1 cellular context compared by ENCODE assay signal in the genomic region with DNA sequence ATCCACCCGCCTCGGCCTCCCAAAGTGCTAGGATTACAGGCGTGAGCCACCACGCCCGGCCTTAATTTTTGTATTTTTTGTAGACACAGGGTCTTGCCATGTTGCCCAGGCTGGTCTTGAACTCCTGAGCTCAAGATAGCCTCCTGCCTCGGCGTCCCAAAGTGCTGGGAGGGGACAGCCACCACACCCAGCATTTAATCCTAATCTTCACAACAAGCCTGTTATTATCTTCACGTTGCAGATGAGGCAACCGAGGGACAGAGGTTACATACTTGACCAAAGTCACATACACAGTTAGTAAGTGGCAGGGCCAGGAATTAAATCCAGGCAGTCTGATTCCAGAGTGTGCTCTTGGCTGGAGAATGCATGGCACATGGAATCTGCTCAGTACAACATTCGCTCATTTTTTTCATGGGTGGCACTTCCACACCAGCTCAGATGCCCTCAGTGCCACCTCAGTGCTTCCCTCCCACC.
A peak's percentile ranks its signal among the peaks of the same experiment; 100 is the strongest.
TF ChIP-seq lines count a peak whose summit lies in the region.

No MANE protein-coding gene starts in this region.

TF ChIP-seq in HepG2, 621 proteins besides CTCF, POLR2A, EP300 and RAD21 (continues in another document):
- TF ChIP-seq ZKSCAN5 (CRISPR knock-in tag; IDR thresholded peaks at IDR 0.05) (no peak), DRAP1 (CRISPR knock-in tag; IDR thresholded peaks at IDR 0.05) (no peak), ZFY (CRISPR knock-in tag; IDR thresholded peaks at IDR 0.05) (no peak), ZNF605 (CRISPR knock-in tag; IDR thresholded peaks at IDR 0.05) (no peak), FOXA3 (CRISPR knock-in tag; IDR thresholded peaks at IDR 0.05) (no peak), ATF3 (CRISPR knock-in tag; IDR thresholded peaks at IDR 0.05) (no peak), HNF1B (CRISPR knock-in tag; IDR thresholded peaks at IDR 0.05) (0 out of 2 replicates have a peak, but pooled peaks have one; percentile 24), ZNF10 (CRISPR knock-in tag; IDR thresholded peaks at IDR 0.05; ENCODE audit: borderline replicate concordance, low read depth) (no peak), SNAPC5 (CRISPR knock-in tag; IDR thresholded peaks at IDR 0.05; ENCODE audit: borderline replicate concordance) (no peak), PITX1 (CRISPR knock-in tag; IDR thresholded peaks at IDR 0.05) (0 out of 2 replicates have a peak, but pooled peaks have one; percentile 28), GATAD2A (CRISPR knock-in tag; IDR thresholded peaks at IDR 0.05) (0 out of 2 replicates have a peak, but pooled peaks have one; percentile 10), NFE2L2 (IDR thresholded peaks at IDR 0.05; ENCODE audit: low read length) (no peak), ZNF660 (CRISPR knock-in tag; IDR thresholded peaks at IDR 0.05; ENCODE audit: borderline replicate concordance, low read depth) (no peak), MBD4 (IDR thresholded peaks at IDR 0.05; ENCODE audit: borderline replicate concordance, low read length) (no peak), ZNF367 (CRISPR knock-in tag; IDR thresholded peaks at IDR 0.05; ENCODE audit: borderline replicate concordance) (no peak), ZNF335 (CRISPR knock-in tag; IDR thresholded peaks at IDR 0.05) (0 out of 2 replicates have a peak, but pooled peaks have one; percentile 6), SALL2 (CRISPR knock-in tag; IDR thresholded peaks at IDR 0.05) (no peak), ZFP91 (CRISPR knock-in tag; IDR thresholded peaks at IDR 0.05; ENCODE audit: borderline replicate concordance) (no peak), CEBPB (IDR thresholded peaks at IDR 0.05; ENCODE audit: borderline replicate concordance, low read depth, low read length) (peak; percentile 48; the same call in 1 of the 2 replicates), ZMYM2 (CRISPR knock-in tag; IDR thresholded peaks at IDR 0.05) (peak; percentile 62; the same call in 1 of the 2 replicates), CEBPG (CRISPR knock-in tag; IDR thresholded peaks at IDR 0.05) (peak; percentile 86), SAP130 (CRISPR knock-in tag; IDR thresholded peaks at IDR 0.05; ENCODE audit: low read depth) (peak; percentile 55), ZNF251 (CRISPR knock-in tag; IDR thresholded peaks at IDR 0.05) (no peak), ESRRA (CRISPR knock-in tag; IDR thresholded peaks at IDR 0.05; ENCODE audit: low read depth) (no peak), KMT2B (CRISPR knock-in tag; IDR thresholded peaks at IDR 0.05) (no peak), TGIF2 (CRISPR knock-in tag; IDR thresholded peaks at IDR 0.05) (no peak), SOX13 (IDR thresholded peaks at IDR 0.05) (no peak), SOX13 (CRISPR knock-in tag; conservative IDR thresholded peaks at IDR 0.05 in 1 of 2, IDR thresholded peaks at IDR 0.05 in 1 of 2) (peak in 1 of 2 experiments; percentile 24; a peak in 1 of 4 replicates), SSRP1 (CRISPR knock-in tag; IDR thresholded peaks at IDR 0.05) (no peak), ZMYM4 (CRISPR knock-in tag; IDR thresholded peaks at IDR 0.05) (no peak), ZNF850 (CRISPR knock-in tag; conservative IDR thresholded peaks at IDR 0.05) (no peak), ZNF678 (CRISPR knock-in tag; IDR thresholded peaks at IDR 0.05) (no peak), SIX1 (CRISPR knock-in tag; IDR thresholded peaks at IDR 0.05; ENCODE audit: borderline replicate concordance) (no peak), YY1 (IDR thresholded peaks at IDR 0.05; ENCODE audit: insufficient read depth, insufficient replicate concordance, low read depth, low read length) (no peak), SOX5 (CRISPR knock-in tag; IDR thresholded peaks at IDR 0.05; ENCODE audit: borderline replicate concordance) (no peak), ZNF672 (CRISPR knock-in tag; IDR thresholded peaks at IDR 0.05) (no peak), PRMT3 (CRISPR knock-in tag; IDR thresholded peaks at IDR 0.05; ENCODE audit: borderline replicate concordance, low read depth) (no peak), ZNF547 (CRISPR knock-in tag; IDR thresholded peaks at IDR 0.05) (no peak), SYNCRIP (IDR thresholded peaks at IDR 0.05; ENCODE audit: insufficient read depth, low read depth, low read length) (no peak), MLLT10 (CRISPR knock-in tag; IDR thresholded peaks at IDR 0.05) (no peak), NFE2 (CRISPR knock-in tag; IDR thresholded peaks at IDR 0.05) (no peak), ZBTB8A (CRISPR knock-in tag; IDR thresholded peaks at IDR 0.05; ENCODE audit: borderline replicate concordance, low read depth) (no peak), RCOR2 (CRISPR knock-in tag; IDR thresholded peaks at IDR 0.05) (0 out of 2 replicates have a peak, but pooled peaks have one; percentile 56), ZNF550 (CRISPR knock-in tag; IDR thresholded peaks at IDR 0.05; ENCODE audit: borderline replicate concordance) (no peak), HNF4A (CRISPR knock-in tag; IDR thresholded peaks at IDR 0.05) (peak; percentile 42; the same call in 1 of the 2 replicates), ZNF768 (CRISPR knock-in tag; IDR thresholded peaks at IDR 0.05) (no peak), TBX2 (CRISPR knock-in tag; IDR thresholded peaks at IDR 0.05; ENCODE audit: borderline replicate concordance) (no peak; the same call in 1 of the 2 replicates), ZZZ3 (CRISPR knock-in tag; IDR thresholded peaks at IDR 0.05; ENCODE audit: borderline replicate concordance) (no peak), ZNF883 (CRISPR knock-in tag; IDR thresholded peaks at IDR 0.05; ENCODE audit: not compliant biosample characterization) (no peak), MED1 (CRISPR knock-in tag; IDR thresholded peaks at IDR 0.05) (peak; percentile 50)
- TF ChIP-seq, protein P1, sequence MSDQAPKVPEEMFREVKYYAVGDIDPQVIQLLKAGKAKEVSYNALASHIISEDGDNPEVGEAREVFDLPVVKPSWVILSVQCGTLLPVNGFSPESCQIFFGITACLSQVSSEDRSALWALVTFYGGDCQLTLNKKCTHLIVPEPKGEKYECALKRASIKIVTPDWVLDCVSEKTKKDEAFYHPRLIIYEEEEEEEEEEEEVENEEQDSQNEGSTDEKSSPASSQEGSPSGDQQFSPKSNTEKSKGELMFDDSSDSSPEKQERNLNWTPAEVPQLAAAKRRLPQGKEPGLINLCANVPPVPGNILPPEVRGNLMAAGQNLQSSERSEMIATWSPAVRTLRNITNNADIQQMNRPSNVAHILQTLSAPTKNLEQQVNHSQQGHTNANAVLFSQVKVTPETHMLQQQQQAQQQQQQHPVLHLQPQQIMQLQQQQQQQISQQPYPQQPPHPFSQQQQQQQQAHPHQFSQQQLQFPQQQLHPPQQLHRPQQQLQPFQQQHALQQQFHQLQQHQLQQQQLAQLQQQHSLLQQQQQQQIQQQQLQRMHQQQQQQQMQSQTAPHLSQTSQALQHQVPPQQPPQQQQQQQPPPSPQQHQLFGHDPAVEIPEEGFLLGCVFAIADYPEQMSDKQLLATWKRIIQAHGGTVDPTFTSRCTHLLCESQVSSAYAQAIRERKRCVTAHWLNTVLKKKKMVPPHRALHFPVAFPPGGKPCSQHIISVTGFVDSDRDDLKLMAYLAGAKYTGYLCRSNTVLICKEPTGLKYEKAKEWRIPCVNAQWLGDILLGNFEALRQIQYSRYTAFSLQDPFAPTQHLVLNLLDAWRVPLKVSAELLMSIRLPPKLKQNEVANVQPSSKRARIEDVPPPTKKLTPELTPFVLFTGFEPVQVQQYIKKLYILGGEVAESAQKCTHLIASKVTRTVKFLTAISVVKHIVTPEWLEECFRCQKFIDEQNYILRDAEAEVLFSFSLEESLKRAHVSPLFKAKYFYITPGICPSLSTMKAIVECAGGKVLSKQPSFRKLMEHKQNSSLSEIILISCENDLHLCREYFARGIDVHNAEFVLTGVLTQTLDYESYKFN (CRISPR knock-in tag; conservative IDR thresholded peaks at IDR 0.05) = 0 out of 2 replicates have a peak, but pooled peaks have one; percentile 26
- TF ChIP-seq, protein P2, sequence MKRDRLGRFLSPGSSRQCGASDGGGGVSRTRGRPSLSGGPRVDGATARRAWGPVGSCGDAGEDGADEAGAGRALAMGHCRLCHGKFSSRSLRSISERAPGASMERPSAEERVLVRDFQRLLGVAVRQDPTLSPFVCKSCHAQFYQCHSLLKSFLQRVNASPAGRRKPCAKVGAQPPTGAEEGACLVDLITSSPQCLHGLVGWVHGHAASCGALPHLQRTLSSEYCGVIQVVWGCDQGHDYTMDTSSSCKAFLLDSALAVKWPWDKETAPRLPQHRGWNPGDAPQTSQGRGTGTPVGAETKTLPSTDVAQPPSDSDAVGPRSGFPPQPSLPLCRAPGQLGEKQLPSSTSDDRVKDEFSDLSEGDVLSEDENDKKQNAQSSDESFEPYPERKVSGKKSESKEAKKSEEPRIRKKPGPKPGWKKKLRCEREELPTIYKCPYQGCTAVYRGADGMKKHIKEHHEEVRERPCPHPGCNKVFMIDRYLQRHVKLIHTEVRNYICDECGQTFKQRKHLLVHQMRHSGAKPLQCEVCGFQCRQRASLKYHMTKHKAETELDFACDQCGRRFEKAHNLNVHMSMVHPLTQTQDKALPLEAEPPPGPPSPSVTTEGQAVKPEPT (CRISPR knock-in tag; IDR thresholded peaks at IDR 0.05; ENCODE audit: low read depth) = no peak
- TF ChIP-seq, protein P3, sequence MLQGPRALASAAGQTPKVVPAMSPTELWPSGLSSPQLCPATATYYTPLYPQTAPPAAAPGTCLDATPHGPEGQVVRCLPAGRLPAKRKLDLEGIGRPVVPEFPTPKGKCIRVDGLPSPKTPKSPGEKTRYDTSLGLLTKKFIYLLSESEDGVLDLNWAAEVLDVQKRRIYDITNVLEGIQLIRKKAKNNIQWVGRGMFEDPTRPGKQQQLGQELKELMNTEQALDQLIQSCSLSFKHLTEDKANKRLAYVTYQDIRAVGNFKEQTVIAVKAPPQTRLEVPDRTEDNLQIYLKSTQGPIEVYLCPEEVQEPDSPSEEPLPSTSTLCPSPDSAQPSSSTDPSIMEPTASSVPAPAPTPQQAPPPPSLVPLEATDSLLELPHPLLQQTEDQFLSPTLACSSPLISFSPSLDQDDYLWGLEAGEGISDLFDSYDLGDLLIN (CRISPR knock-in tag; IDR thresholded peaks at IDR 0.05; ENCODE audit: borderline replicate concordance) = no peak
- TF ChIP-seq, protein P4, sequence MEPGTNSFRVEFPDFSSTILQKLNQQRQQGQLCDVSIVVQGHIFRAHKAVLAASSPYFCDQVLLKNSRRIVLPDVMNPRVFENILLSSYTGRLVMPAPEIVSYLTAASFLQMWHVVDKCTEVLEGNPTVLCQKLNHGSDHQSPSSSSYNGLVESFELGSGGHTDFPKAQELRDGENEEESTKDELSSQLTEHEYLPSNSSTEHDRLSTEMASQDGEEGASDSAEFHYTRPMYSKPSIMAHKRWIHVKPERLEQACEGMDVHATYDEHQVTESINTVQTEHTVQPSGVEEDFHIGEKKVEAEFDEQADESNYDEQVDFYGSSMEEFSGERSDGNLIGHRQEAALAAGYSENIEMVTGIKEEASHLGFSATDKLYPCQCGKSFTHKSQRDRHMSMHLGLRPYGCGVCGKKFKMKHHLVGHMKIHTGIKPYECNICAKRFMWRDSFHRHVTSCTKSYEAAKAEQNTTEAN (CRISPR knock-in tag; conservative IDR thresholded peaks at IDR 0.05) = no peak
- TF ChIP-seq, protein P5, sequence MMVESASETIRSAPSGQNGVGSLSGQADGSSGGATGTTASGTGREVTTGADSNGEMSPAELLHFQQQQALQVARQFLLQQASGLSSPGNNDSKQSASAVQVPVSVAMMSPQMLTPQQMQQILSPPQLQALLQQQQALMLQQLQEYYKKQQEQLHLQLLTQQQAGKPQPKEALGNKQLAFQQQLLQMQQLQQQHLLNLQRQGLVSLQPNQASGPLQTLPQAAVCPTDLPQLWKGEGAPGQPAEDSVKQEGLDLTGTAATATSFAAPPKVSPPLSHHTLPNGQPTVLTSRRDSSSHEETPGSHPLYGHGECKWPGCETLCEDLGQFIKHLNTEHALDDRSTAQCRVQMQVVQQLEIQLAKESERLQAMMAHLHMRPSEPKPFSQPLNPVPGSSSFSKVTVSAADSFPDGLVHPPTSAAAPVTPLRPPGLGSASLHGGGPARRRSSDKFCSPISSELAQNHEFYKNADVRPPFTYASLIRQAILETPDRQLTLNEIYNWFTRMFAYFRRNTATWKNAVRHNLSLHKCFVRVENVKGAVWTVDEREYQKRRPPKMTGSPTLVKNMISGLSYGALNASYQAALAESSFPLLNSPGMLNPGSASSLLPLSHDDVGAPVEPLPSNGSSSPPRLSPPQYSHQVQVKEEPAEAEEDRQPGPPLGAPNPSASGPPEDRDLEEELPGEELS (CRISPR knock-in tag; IDR thresholded peaks at IDR 0.05) = peak; percentile 40; the same call in 1 of the 2 replicates
